Comparison of ENCODE assay signal across 25 cellular contexts in genomic region chr2:33018271-33018670, GRCh38.
DNase-seq lines count a peak whose midpoint lies in the region; ATAC-seq and TF ChIP-seq lines count a peak whose summit lies in the region.
"Had no signal": no experiment of that assay in that cellular context is flagged by ENCODE, and none has a peak within 500 bp of the region (broad histone marks: within the 10 kb centered on the region; RNA-seq: fewer than 3 reads in every experiment).

No MANE protein-coding gene starts in this region.

- H3K27ac Mint-ChIP-seq in HFFc6, result peak overlapping the region; percentile 20; the same call in 1 of the 2 replicates
- H3K27ac Mint-ChIP-seq: activated CD4-positive, alpha-beta T cell treated with anti-CD3 and anti-CD28 coated beads for 36 hours; activated naive CD8-positive, alpha-beta T cell treated with anti-CD3 and anti-CD28 coated beads for 36 hours; stimulated activated naive CD8-positive, alpha-beta T cell treated with anti-CD3 and anti-CD28 coated beads, Interleukin-15, Interleukin-2, amounts not matched to agents 100 ng/mL and 50 ng/mL, for 24 hours had no signal

- peaks cover 81% of the 10 kb centered on the region for H3K4me1 Mint-ChIP-seq in HFFc6 (ENCODE audit: low read depth)
- H3K4me1 Mint-ChIP-seq: activated CD4-positive, alpha-beta T cell treated with anti-CD3 and anti-CD28 coated beads for 36 hours; activated naive CD8-positive, alpha-beta T cell treated with anti-CD3 and anti-CD28 coated beads for 36 hours; central memory CD8-positive, alpha-beta T cell had no signal

- intact Hi-C loops in heart right ventricle (cut with DNase I) (loop anchor here in 6 of 10 donors (5.0 to 10.0 kb wide), 5 partner anchors 53 to 71 kb away; partner anchors contain the start of gene LTBP1 (in 1 of the 6)), adrenal gland (cut with DNase I) (loop anchor here in 1 of 2 donors (10.0 kb wide), 1 partner anchor 73 kb away; the partner anchor contains the start of gene LTBP1)

- peaks cover 5% of the 10 kb centered on the region for H3K9me3 Mint-ChIP-seq in HFFc6
- H3K9me3 Mint-ChIP-seq: activated naive CD8-positive, alpha-beta T cell treated with anti-CD3 and anti-CD28 coated beads for 36 hours; central memory CD8-positive, alpha-beta T cell; stimulated activated naive CD8-positive, alpha-beta T cell treated with anti-CD3 and anti-CD28 coated beads, Interleukin-15, Interleukin-2, amounts not matched to agents 100 ng/mL and 50 ng/mL, for 24 hours had no signal

- peak overlapping the region in 7 of 10 donors; percentile 33 to 55 (median 41) for H3K27ac ChIP-seq in heart right ventricle
- peak overlapping the region in 1 of 2 donors; percentile 78 for H3K27ac ChIP-seq in right atrium auricular region
- H3K27ac ChIP-seq in stomach smooth muscle (ENCODE audit: low read length), result peak overlapping the region; percentile 20
- H3K27ac ChIP-seq in adrenal gland, result no peak overlapping the region
- H3K27ac ChIP-seq: lower lobe of right lung, SK-N-MC had no signal

- no peak overlapping the region for H3K9ac ChIP-seq in stomach smooth muscle (ENCODE audit: low read length in 2 of 2)

- no peak for TF ChIP-seq POLR2A in adrenal gland (IDR thresholded peaks at IDR 0.05)

- no peak for ATAC-seq in heart right ventricle
- ATAC-seq: activated CD4-positive, alpha-beta T cell treated with anti-CD3 and anti-CD28 coated beads for 36 hours; lower lobe of right lung had no signal

- DNase-seq in heart right ventricle, result no peak
- DNase-seq in right atrium auricular region (ENCODE audit: low spot score), result no peak
- DNase-seq in HFFc6, result no peak
- peak; percentile 16 to 74 for DNase-seq in foreskin fibroblast
- DNase-seq in T-helper 1 cell, result no peak
- no peak for DNase-seq in adrenal gland
- no peak for DNase-seq in activated T-cell treated with anti-CD3 and anti-CD28 coated beads for 4 hours
- DNase-seq: activated CD4-positive, alpha-beta T cell treated with anti-CD3 and anti-CD28 coated beads for 36 hours; activated CD8-positive, alpha-beta memory T cell treated with anti-CD3 and anti-CD28 coated beads for 24 hours; activated effector memory CD4-positive, alpha-beta T cell treated with anti-CD3 and anti-CD28 coated beads, Interleukin-2, amount 50 U/mL, for 16 hours; activated naive CD8-positive, alpha-beta T cell treated with anti-CD3 and anti-CD28 coated beads for 36 hours; activated T-cell treated with anti-CD3 and anti-CD28 coated beads, Interleukin-2, amount 50 U/mL, for 1 hour; C1 segment of cervical spinal cord; DMS79 treated with DMSO at 0.1 percent for 48 hours; H7; Karpas-422; lower lobe of right lung; NCI-H1436 treated with DMSO at 0.1 percent for 48 hours; NCI-H446; NCI-H774; RPMI8226 had no signal

- H3K27me3 ChIP-seq in heart right ventricle (no peaks in the 10 kb centered on the region), right atrium auricular region (no peaks in the 10 kb centered on the region), stomach smooth muscle (ENCODE audit: control insufficient read depth in 1 of 2, insufficient read depth in 2 of 2, low read length in 2 of 2) (no peaks in the 10 kb centered on the region), adrenal gland (no peaks in the 10 kb centered on the region)

- H3K9me3 ChIP-seq in heart right ventricle (no peaks in the 10 kb centered on the region), right atrium auricular region (no peaks in the 10 kb centered on the region), stomach smooth muscle (ENCODE audit: control insufficient read depth in 2 of 2, low read length in 2 of 2) (no peaks in the 10 kb centered on the region), adrenal gland (replicated peaks in 1 of 3) (no peaks in the 10 kb centered on the region)
- H3K9me3 ChIP-seq: lower lobe of right lung had no signal

- no peak overlapping the region for H3K4me3 Mint-ChIP-seq in HFFc6
- H3K4me3 Mint-ChIP-seq: activated CD4-positive, alpha-beta T cell treated with anti-CD3 and anti-CD28 coated beads for 36 hours; activated naive CD8-positive, alpha-beta T cell treated with anti-CD3 and anti-CD28 coated beads for 36 hours; central memory CD8-positive, alpha-beta T cell; stimulated activated naive CD8-positive, alpha-beta T cell treated with anti-CD3 and anti-CD28 coated beads, Interleukin-15, Interleukin-2, amounts not matched to agents 100 ng/mL and 50 ng/mL, for 24 hours had no signal

- TF ChIP-seq CTCF in heart right ventricle (IDR thresholded peaks at IDR 0.05) (no peak), right atrium auricular region (IDR thresholded peaks at IDR 0.05) (no peak), HFFc6 (IDR thresholded peaks at IDR 0.05) (no peak; the same call in 1 of the 2 replicates), foreskin fibroblast (IDR thresholded peaks at IDR 0.05; ENCODE audit: low read depth, low read length) (no peak), adrenal gland (IDR thresholded peaks at IDR 0.05) (no peak)

- 93 to 95% methylated on average over 2 of the region's 2 CpGs for WGBS in heart right ventricle, 2 donors
- 90 to 98% (median 97%) methylated on average over 2 of the region's 2 CpGs for WGBS in adrenal gland, 4 donors

- H3K4me3 ChIP-seq in heart right ventricle (no peak overlapping the region), right atrium auricular region (no peak overlapping the region), foreskin fibroblast (ENCODE audit: low read depth in 1 of 2, low read length in 2 of 2) (no peak overlapping the region), stomach smooth muscle (ENCODE audit: low read length in 2 of 2) (no peak overlapping the region), adrenal gland (no peak overlapping the region)
- H3K4me3 ChIP-seq: lower lobe of right lung, SK-N-MC had no signal

- peaks cover 0 to 60% (median 38%) of the 10 kb centered on the region in 9 donors for H3K4me1 ChIP-seq in heart right ventricle
- peaks cover 0 to 47% of the 10 kb centered on the region in 2 donors for H3K4me1 ChIP-seq in right atrium auricular region
- peaks cover 16% of the 10 kb centered on the region for H3K4me1 ChIP-seq in stomach smooth muscle (ENCODE audit: control insufficient read depth, insufficient read depth, low read length)
- no peaks in the 10 kb centered on the region for H3K4me1 ChIP-seq in adrenal gland (replicated peaks in 1 of 2)

- H3K36me3 Mint-ChIP-seq in HFFc6 (ENCODE audit: low read depth), result peaks cover 13% of the 10 kb centered on the region
- H3K36me3 Mint-ChIP-seq: activated naive CD8-positive, alpha-beta T cell treated with anti-CD3 and anti-CD28 coated beads for 36 hours had no signal

- H3K36me3 ChIP-seq in heart right ventricle, result no peaks in the 10 kb centered on the region
- no peaks in the 10 kb centered on the region for H3K36me3 ChIP-seq in right atrium auricular region
- no peaks in the 10 kb centered on the region for H3K36me3 ChIP-seq in stomach smooth muscle (ENCODE audit: control insufficient read depth in 2 of 2, insufficient read depth in 2 of 2, low read length in 2 of 2)
- H3K36me3 ChIP-seq in adrenal gland (replicated peaks in 1 of 2), result no peaks in the 10 kb centered on the region
- H3K36me3 ChIP-seq: lower lobe of right lung had no signal

- no peaks in the 10 kb centered on the region; the same call in 1 of the 2 replicates for H3K27me3 Mint-ChIP-seq in HFFc6 (ENCODE audit: insufficient read depth)

Comparison
In these comparisons a context has a peak if more than half of its experiments do, and no peak if none do; other contexts are left out.
1. DNase-seq: peak in foreskin fibroblast (2 of 2); none in heart right ventricle (0 of 2), right atrium auricular region (single experiment), HFFc6 (single experiment), T-helper 1 cell (0 of 5), adrenal gland (0 of 7) and activated T-cell treated with anti-CD3 and anti-CD28 coated beads for 4 hours (single experiment).
2. H3K27ac ChIP-seq: peak in heart right ventricle (7 of 10) and stomach smooth muscle (single experiment); none in adrenal gland (0 of 5).